In the genomic region with DNA sequence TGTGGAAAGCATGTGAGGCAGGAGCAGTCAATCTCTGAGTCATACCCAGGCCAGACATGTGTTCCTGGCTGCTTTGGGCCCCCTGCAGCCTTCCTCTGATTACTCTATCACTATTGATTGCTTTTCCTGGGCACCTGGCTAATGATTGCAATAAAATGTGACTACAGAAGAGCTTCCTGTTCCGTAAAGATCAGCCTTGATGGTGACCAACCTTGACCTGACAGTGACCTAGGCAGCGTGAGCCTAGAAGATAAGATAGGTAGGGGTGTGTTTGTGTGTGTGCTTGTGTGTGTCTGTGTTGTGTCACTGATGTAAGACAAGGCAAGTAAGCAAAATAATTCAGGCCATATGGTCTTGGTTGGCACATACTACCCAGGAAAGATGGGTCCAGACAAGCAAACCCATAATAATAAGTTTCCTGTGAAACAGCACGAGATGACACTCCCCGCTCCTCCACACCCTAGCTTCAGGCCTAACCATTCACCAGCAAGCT, we compare ENCODE assay signal across 19 cellular contexts.
DNase-seq lines count a peak whose midpoint lies in the region; ATAC-seq, FAIRE-seq and TF ChIP-seq lines count a peak whose summit lies in the region.
"Had no signal": no experiment of that assay in that cellular context is flagged by ENCODE, and none has a peak within 500 bp of the region (broad histone marks: within the 10 kb centered on the region; RNA-seq: fewer than 3 reads in every experiment).

No MANE protein-coding gene starts in this region.

- H3K36me3 ChIP-seq in esophagus muscularis mucosa: no peaks in the 10 kb centered on the region
- no peaks in the 10 kb centered on the region for H3K36me3 ChIP-seq in CD8-positive, alpha-beta T cell (ENCODE audit: insufficient read depth, low read length)
- no peaks in the 10 kb centered on the region for H3K36me3 ChIP-seq in pancreas

- peak overlapping the region; percentile 18 to 56 (median 26) for H3K27ac Mint-ChIP-seq in nephron
- no peak overlapping the region for H3K27ac Mint-ChIP-seq in CD8-positive, alpha-beta T cell
- H3K27ac Mint-ChIP-seq: CD14-positive monocyte, IgD-negative memory B cell had no signal

- CTCF ChIA-PET in CD8-positive, alpha-beta T cell (lab: Charles Lee): no interaction called here

- 87% methylated on average over 4 of the region's 4 CpGs for WGBS in esophagus muscularis mucosa
- 38 to 45% methylated on average over 4 of the region's 4 CpGs for WGBS in pancreas, 2 donors

- H3K27me3 Mint-ChIP-seq in nephron (ENCODE audit: low read depth): no peaks in the 10 kb centered on the region
- H3K27me3 Mint-ChIP-seq in CD8-positive, alpha-beta T cell (ENCODE audit: low read depth): peaks cover 2% of the 10 kb centered on the region
- H3K27me3 Mint-ChIP-seq: IgD-negative memory B cell had no signal

- H3K4me3 Mint-ChIP-seq in nephron: no peak overlapping the region
- H3K4me3 Mint-ChIP-seq in CD8-positive, alpha-beta T cell: no peak overlapping the region
- H3K4me3 Mint-ChIP-seq: CD14-positive monocyte, IgD-negative memory B cell had no signal

- H3K4me3 ChIP-seq in esophagus muscularis mucosa (no peak overlapping the region), pancreas (no peak overlapping the region)
- H3K4me3 ChIP-seq in CD8-positive, alpha-beta T cell (ENCODE audit: low read depth, low read length): no peak overlapping the region

- FAIRE-seq in pancreas (lab: Jason Lieb, UNC): no peak
- FAIRE-seq: GM18507 had no signal

- no peaks in the 10 kb centered on the region for H3K27me3 ChIP-seq in esophagus muscularis mucosa
- H3K27me3 ChIP-seq in CD8-positive, alpha-beta T cell (ENCODE audit: insufficient read depth, low read length): no peaks in the 10 kb centered on the region
- H3K27me3 ChIP-seq in pancreas: no peaks in the 10 kb centered on the region

- TF ChIP-seq POLR2A in esophagus muscularis mucosa (IDR thresholded peaks at IDR 0.05; ENCODE audit: low read depth): no peak

- H3K4me1 ChIP-seq in esophagus muscularis mucosa (no peaks in the 10 kb centered on the region), pancreas (no peaks in the 10 kb centered on the region)
- H3K4me1 ChIP-seq in CD8-positive, alpha-beta T cell (ENCODE audit: insufficient read depth, low read length): no peaks in the 10 kb centered on the region
- H3K4me1 ChIP-seq: Caco-2 had no signal

- no peak for TF ChIP-seq EP300 in esophagus muscularis mucosa (IDR thresholded peaks at IDR 0.05)

- intact Hi-C loops in esophagus muscularis mucosa (cut with DNase I): no loop called here
- intact Hi-C loops in CD8-positive, alpha-beta T cell (cut with DNase I, micrococcal nuclease): no loop called here
- intact Hi-C loops in pancreas (cut with DNase I): no loop called here

- H3K4me1 Mint-ChIP-seq in nephron: peaks cover 65% of the 10 kb centered on the region
- no peaks in the 10 kb centered on the region for H3K4me1 Mint-ChIP-seq in CD8-positive, alpha-beta T cell (ENCODE audit: low read depth)
- H3K4me1 Mint-ChIP-seq: CD14-positive monocyte, IgD-negative memory B cell had no signal

- DNase-seq in AG20443 (ENCODE audit: low spot score) (peak; percentile 17), amniotic epithelial cell (ENCODE audit: low read depth) (peak; percentile 20), esophagus muscularis mucosa (ENCODE audit: extremely low spot score) (peak; percentile 53), pancreas (no peak), NCI-H748 (lab: John Stamatoyannopoulos, UW; ENCODE audit: unreplicated experiment) (no peak)
- DNase-seq in CD8-positive, alpha-beta T cell: no peak
- DNase-seq: Caco-2; NCI-H1436 treated with DMSO at 0.1 percent for 48 hours; NCI-H2107; NCI-H226; NCI-H526 treated with DMSO at 0.1 percent for 48 hours; NK-92 treated with Interleukin-12 subunit alpha and Interleukin-12 subunit beta, amount 100 ng/mL, for 24 hours; OCI-M1 had no signal

- POLR2A ChIA-PET in CD8-positive, alpha-beta T cell (lab: Charles Lee): no interaction called here

- no peak overlapping the region for H3K27ac ChIP-seq in esophagus muscularis mucosa (replicated peaks in 1 of 4)
- no peak overlapping the region for H3K27ac ChIP-seq in CD8-positive, alpha-beta T cell (ENCODE audit: low read depth, low read length)
- no peak overlapping the region for H3K27ac ChIP-seq in pancreas

- ATAC-seq in CD8-positive, alpha-beta T cell: no peak
- no peak for ATAC-seq in HG02884 (IDR thresholded peaks at IDR 0.05; ENCODE audit: unreplicated experiment)
- ATAC-seq in pancreas: no peak
- ATAC-seq: HCT116 had no signal

- H3K9me3 ChIP-seq in esophagus muscularis mucosa (no peaks in the 10 kb centered on the region), pancreas (no peaks in the 10 kb centered on the region)
- no peaks in the 10 kb centered on the region for H3K9me3 ChIP-seq in CD8-positive, alpha-beta T cell (ENCODE audit: low read length)
- H3K9me3 ChIP-seq: Caco-2 had no signal

- TF ChIP-seq CTCF in esophagus muscularis mucosa (IDR thresholded peaks at IDR 0.05) (no peak), nephron (IDR thresholded peaks at IDR 0.05; ENCODE audit: unreplicated experiment in 3 of 3) (no peak), pancreas (IDR thresholded peaks at IDR 0.05) (no peak)
- TF ChIP-seq CTCF in CD8-positive, alpha-beta T cell (IDR thresholded peaks at IDR 0.05): no peak

- H3K36me3 Mint-ChIP-seq in nephron (ENCODE audit: low read depth): no peaks in the 10 kb centered on the region
- H3K36me3 Mint-ChIP-seq in CD8-positive, alpha-beta T cell: no peaks in the 10 kb centered on the region
- H3K36me3 Mint-ChIP-seq: CD14-positive monocyte had no signal

- peaks cover 3% of the 10 kb centered on the region for H3K9me3 Mint-ChIP-seq in nephron
- peaks cover 14% of the 10 kb centered on the region for H3K9me3 Mint-ChIP-seq in CD8-positive, alpha-beta T cell

Comparison
In these comparisons a context has a peak if more than half of its experiments do, and no peak if none do; other contexts are left out.
1. DNase-seq: peak in AG20443 (single experiment), amniotic epithelial cell (single experiment) and esophagus muscularis mucosa (single experiment); none in CD8-positive, alpha-beta T cell (0 of 7), pancreas (0 of 6) and NCI-H748 (single experiment).